Comparison of ENCODE assay signal across 8 cellular contexts in genomic region chr12:48002179-48002601, GRCh38. TPM values are rescaled to one million over a fixed set of nuclear protein-coding genes. Genes with fewer than 3 reads are reported as not detected.
DNase-seq lines count a peak whose midpoint lies in the region; ATAC-seq, FAIRE-seq and TF ChIP-seq lines count a peak whose summit lies in the region.

No MANE protein-coding gene starts in this region.

- H3K9me3 Mint-ChIP-seq in Calu3 (ENCODE audit: low read depth, unreplicated experiment) (no peaks in the 10 kb centered on the region), progenitor cell of endocrine pancreas (ENCODE audit: low read depth) (no peaks in the 10 kb centered on the region)

- intact Hi-C loops in Calu3 (cut with micrococcal nuclease; ENCODE audit: unreplicated experiment): no loop called here
- intact Hi-C loops in endothelial cell of umbilical vein (cut with micrococcal nuclease): loop anchor here (5.0 kb wide), 4 partner anchors 40 to 195 kb away; partner anchors contain the start of genes SENP1 and TMEM106C

- dilution Hi-C loops in endothelial cell of umbilical vein (cut with MboI; ENCODE audit: extremely low pct_ligation_motif_present, low sequenced_read_pairs): no loop called here

- H3K27me3 Mint-ChIP-seq in Calu3 (ENCODE audit: unreplicated experiment) (peaks cover 99% of the 10 kb centered on the region), progenitor cell of endocrine pancreas (peaks cover 19% of the 10 kb centered on the region)

- H3K4me3 ChIP-seq in endothelial cell of umbilical vein (replicated peaks in 1 of 3; ENCODE audit: insufficient read depth in 1 of 3, low read depth in 1 of 3, low read length in 3 of 3): peak overlapping the region in 2 of 3 experiments; percentile 61 to 66

- H3K4me1 ChIP-seq in endothelial cell of umbilical vein (ENCODE audit: control insufficient read depth, extremely low read depth, insufficient read depth, low read length): peaks cover 24% of the 10 kb centered on the region

- no peaks in the 10 kb centered on the region for H3K79me2 ChIP-seq in endothelial cell of umbilical vein (ENCODE audit: control insufficient read depth, insufficient read depth, low read length)

- no peak overlapping the region for H3K9ac ChIP-seq in endothelial cell of umbilical vein (replicated peaks; ENCODE audit: extremely low read depth, insufficient read depth, low read length)

- peak overlapping the region; percentile 96 for H2AFZ ChIP-seq in endothelial cell of umbilical vein (ENCODE audit: low read depth, low read length)

- POLR2A ChIA-PET in endothelial cell of umbilical vein (lab: Charles Lee): interaction anchor here (0.5 kb wide), 1 partner anchor 10 kb away, joined by 3 read pairs; no protein-coding TSS in a partner anchor

- H3K36me3 Mint-ChIP-seq in Calu3 (ENCODE audit: insufficient read depth, unreplicated experiment) (peaks cover 8% of the 10 kb centered on the region), progenitor cell of endocrine pancreas (ENCODE audit: insufficient read depth) (peaks cover 10% of the 10 kb centered on the region)

- H3K27ac ChIP-seq in endothelial cell of umbilical vein (ENCODE audit: insufficient read depth, low read depth, low read length): no peak overlapping the region

- no TSS peak for BruUV-seq in Calu3 (replicated peaks; lab: Mats Ljungman, UMichigan)
- no TSS peak for BruUV-seq in endothelial cell of umbilical vein (replicated peaks; lab: Mats Ljungman, UMichigan)

- H3K4me3 Mint-ChIP-seq in Calu3 (ENCODE audit: low read depth, unreplicated experiment) (peak overlapping the region; percentile 64), progenitor cell of endocrine pancreas (ENCODE audit: low read depth) (peak overlapping the region; percentile 77)

- ATAC-seq in GM19328 (IDR thresholded peaks at IDR 0.05; ENCODE audit: unreplicated experiment): no peak

- no peak for TF ChIP-seq POLR2A in endothelial cell of umbilical vein (IDR thresholded peaks at IDR 0.05; ENCODE audit: low read depth, low read length)

- H3K9me1 ChIP-seq in endothelial cell of umbilical vein (replicated peaks; ENCODE audit: control insufficient read depth, extremely low read depth, insufficient read depth, low read length): no peaks in the 10 kb centered on the region

- TF ChIP-seq CTCF in Calu3 (IDR thresholded peaks at IDR 0.05; ENCODE audit: unreplicated experiment): no peak
- TF ChIP-seq CTCF in endothelial cell of umbilical vein (IDR thresholded peaks at IDR 0.05; ENCODE audit: extremely low read depth in 1 of 2, insufficient read depth in 1 of 2, low read depth in 1 of 2, low read length in 2 of 2): no peak
- no peak for TF ChIP-seq CTCF in progenitor cell of endocrine pancreas (IDR thresholded peaks at IDR 0.05; ENCODE audit: unreplicated experiment)

- peaks cover 73 to 93% of the 10 kb centered on the region in 2 experiments for H3K27me3 ChIP-seq in endothelial cell of umbilical vein (ENCODE audit: control insufficient read depth in 2 of 2, insufficient read depth in 2 of 2, low read length in 2 of 2)

- no peaks in the 10 kb centered on the region for H3K36me3 ChIP-seq in endothelial cell of umbilical vein (ENCODE audit: control insufficient read depth in 2 of 2, extremely low read depth in 1 of 2, insufficient read depth in 2 of 2, low read length in 2 of 2)

- no peaks in the 10 kb centered on the region for H3K9me3 ChIP-seq in endothelial cell of umbilical vein (replicated peaks; ENCODE audit: control insufficient read depth, insufficient read depth, low read length)

- H3K4me1 Mint-ChIP-seq in Calu3 (ENCODE audit: low read depth, unreplicated experiment): no peaks in the 10 kb centered on the region
- H3K4me1 Mint-ChIP-seq in progenitor cell of endocrine pancreas (ENCODE audit: low read depth): peaks cover 39% of the 10 kb centered on the region

- H3K27ac Mint-ChIP-seq in Calu3 (ENCODE audit: unreplicated experiment): no peak overlapping the region
- peak overlapping the region; percentile 95 for H3K27ac Mint-ChIP-seq in progenitor cell of endocrine pancreas

- no peaks in the 10 kb centered on the region for H4K20me1 ChIP-seq in endothelial cell of umbilical vein (replicated peaks; ENCODE audit: control insufficient read depth, extremely low read depth, insufficient read depth, low read length)

- CTCF ChIA-PET in Calu3 (lab: Charles Lee) (no interaction called here), endothelial cell of umbilical vein (lab: Charles Lee) (interaction anchor here (1.0 to 1.5 kb wide), 5 partner anchors 38 to 163 kb away, joined by 3 to 4 read pairs (median 3); partner anchors contain the start of genes ASB8 and TMEM106C)

- FAIRE-seq in endothelial cell of umbilical vein (lab: Jason Lieb, UNC): no peak

- DNase-seq in Calu3 (no peak), NCI-H2171 treated with DMSO at 0.1 percent for 48 hours (lab: John Stamatoyannopoulos, UW) (peak; percentile 42), endothelial cell of umbilical vein (ENCODE audit: low read depth, low spot score) (no peak), progenitor cell of endocrine pancreas (ENCODE audit: low spot score, unreplicated experiment) (no peak), putamen (ENCODE audit: low spot score) (no peak), GM19238 (ENCODE audit: insufficient read length, low spot score) (no peak), glomerular visceral epithelial cell (ENCODE audit: extremely low spot score) (no peak)

- H3K4me2 ChIP-seq in endothelial cell of umbilical vein (ENCODE audit: insufficient read depth, low read length): peak overlapping the region; percentile 90

TF ChIP-seq in endothelial cell of umbilical vein, 7 proteins besides CTCF, POLR2A, EP300 and RAD21:
- no peak for TF ChIP-seq POLR2AphosphoS5 (IDR thresholded peaks at IDR 0.05; ENCODE audit: insufficient read depth, low read depth, low read length)
- TF ChIP-seq GATA2 (IDR thresholded peaks at IDR 0.05; ENCODE audit: insufficient read depth, insufficient read length, low read depth, low read length): no peak
- TF ChIP-seq FOS (IDR thresholded peaks at IDR 0.05; ENCODE audit: borderline replicate concordance, insufficient read depth, low read length): no peak
- TF ChIP-seq EZH2 (IDR thresholded peaks at IDR 0.05; ENCODE audit: borderline replicate concordance, low read depth, low read length, severe bottlenecking): peak; percentile 48

RNA-seq across cellular contexts. Expression of gene COL2A1, which starts 2.1 kb away (rescaled TPM):
- total RNA-seq in Calu3 (2022) (0.50 TPM in 1 of 2 replicates, not detected in the other), endothelial cell of umbilical vein (not detected in 2 replicates), progenitor cell of endocrine pancreas (424 and 446 TPM in 2 replicates)
- polyA plus RNA-seq in endothelial cell of umbilical vein: not detected in 2 replicates
- polyA plus RNA-seq in endothelial cell of umbilical vein (2011; cell fraction: cytosol; rRNA removed): 0.04 TPM in 1 of 2 replicates, not detected in the other
- 0.03 and 0.04 TPM in 2 replicates for polyA plus RNA-seq in endothelial cell of umbilical vein (2011; cell fraction: nucleus; rRNA removed)
- polyA plus RNA-seq in endothelial cell of umbilical vein (2012): not detected in 2 replicates
- polyA minus RNA-seq in endothelial cell of umbilical vein: 0.07 TPM in 1 of 2 replicates, not detected in the other
- not detected for polyA minus RNA-seq in endothelial cell of umbilical vein (2011; cell fraction: cytosol; rRNA and poly(A)+ RNA removed)
- not detected in 2 replicates for polyA minus RNA-seq in endothelial cell of umbilical vein (2011; cell fraction: nucleus; rRNA and poly(A)+ RNA removed)

RNA-seq across cellular contexts. Expression of gene TMEM106C, which starts 38.8 kb away (rescaled TPM):
- 67.2 and 77.3 TPM in 2 replicates for total RNA-seq in Calu3 (2022)
- 67.7 and 84.4 TPM in 2 replicates for total RNA-seq in endothelial cell of umbilical vein
- polyA plus RNA-seq in endothelial cell of umbilical vein: 148 and 170 TPM in 2 replicates
- polyA plus RNA-seq in endothelial cell of umbilical vein (2011; cell fraction: cytosol; rRNA removed): 146 and 159 TPM in 2 replicates
- 143 and 144 TPM in 2 replicates for polyA plus RNA-seq in endothelial cell of umbilical vein (2011; cell fraction: nucleus; rRNA removed)
- 61.0 and 104 TPM in 2 replicates for polyA plus RNA-seq in endothelial cell of umbilical vein (2012)
- polyA minus RNA-seq in endothelial cell of umbilical vein: 198 and 225 TPM in 2 replicates
- polyA minus RNA-seq in endothelial cell of umbilical vein (2011; cell fraction: cytosol; rRNA and poly(A)+ RNA removed): 229 TPM
- polyA minus RNA-seq in endothelial cell of umbilical vein (2011; cell fraction: nucleus; rRNA and poly(A)+ RNA removed): 33.3 and 50.5 TPM in 2 replicates
- total RNA-seq in progenitor cell of endocrine pancreas: 76.1 and 83.9 TPM in 2 replicates

Comparison
In these comparisons a context has a peak if more than half of its experiments do, and no peak if none do; other contexts are left out.
1. RNA of gene COL2A1, which starts 2.1 kb away (total RNA-seq): 424 to 446 TPM in progenitor cell of endocrine pancreas; 0.50 TPM in Calu3 and not detected in endothelial cell of umbilical vein; every median in the first group is over 100 times any median in the second.